ENCODE assay signal across 21 cellular contexts in the genomic region with DNA sequence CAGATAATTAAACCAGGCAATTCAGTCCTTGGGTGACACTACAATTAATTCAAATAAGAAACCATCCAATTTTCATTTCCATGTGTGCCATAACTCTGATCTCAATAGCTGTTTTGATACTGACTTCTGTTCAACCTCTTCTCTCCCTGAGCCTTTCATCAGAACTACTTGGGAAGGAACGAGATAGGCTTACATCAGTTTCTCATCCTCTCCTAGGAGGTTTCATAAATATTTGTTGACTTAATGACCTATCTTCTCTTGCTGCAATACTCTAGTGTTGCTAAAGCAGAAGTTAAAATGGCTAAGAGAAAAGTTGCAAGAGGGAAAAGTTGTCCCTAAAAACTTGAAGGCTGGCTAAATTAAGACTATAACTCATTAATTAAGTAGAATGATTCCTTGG. TPM values are rescaled to one million over a fixed set of nuclear protein-coding genes. Genes with fewer than 3 reads are reported as not detected.
DNase-seq lines count a peak whose midpoint lies in the region; ATAC-seq and TF ChIP-seq lines count a peak whose summit lies in the region.
"Had no signal": no experiment of that assay in that cellular context is flagged by ENCODE, and none has a peak within 500 bp of the region (broad histone marks: within the 10 kb centered on the region; RNA-seq: fewer than 3 reads in every experiment).

No MANE protein-coding gene starts in this region.

- H3K27me3 ChIP-seq in ACC112 (ENCODE audit: insufficient read depth, low read length), result no peaks in the 10 kb centered on the region
- H3K27me3 ChIP-seq: Peyer's patch had no signal

- no peaks in the 10 kb centered on the region for H3K36me3 Mint-ChIP-seq in activated CD8-positive, alpha-beta T cell treated with anti-CD3 and anti-CD28 coated beads, Interleukin-2, amount 10 ng/mL, durations not matched to agents 7 days and 5 days (ENCODE audit: low read depth)

- no peaks in the 10 kb centered on the region for H3K9me3 Mint-ChIP-seq in activated CD8-positive, alpha-beta T cell treated with anti-CD3 and anti-CD28 coated beads, Interleukin-2, amount 10 ng/mL, durations not matched to agents 7 days and 5 days (ENCODE audit: insufficient read depth)
- H3K9me3 Mint-ChIP-seq: CD4-positive, alpha-beta T cell had no signal

- no peaks in the 10 kb centered on the region for H3K79me2 ChIP-seq in ACC112 (ENCODE audit: control insufficient read depth, insufficient read depth, low read length, unreplicated experiment)

- peaks cover 12% of the 10 kb centered on the region for H3K4me1 ChIP-seq in ACC112 (ENCODE audit: control insufficient read depth, insufficient read depth, low read length, unreplicated experiment)
- H3K4me1 ChIP-seq: Peyer's patch had no signal

- no peak overlapping the region for H2AFZ ChIP-seq in ACC112 (ENCODE audit: low read length, unreplicated experiment)

- DNase-seq in NOMO-1 treated with DMSO at 0.1 percent for 48 hours (lab: John Stamatoyannopoulos, UW; ENCODE audit: unreplicated experiment) (peak; percentile 43), epithelial cell of esophagus (ENCODE audit: low read depth) (peak; percentile 37), foreskin fibroblast (peak; percentile 34 to 66), G401 (ENCODE audit: low spot score) (no peak), hepatic stellate cell (ENCODE audit: low spot score) (no peak)
- DNase-seq in activated CD8-positive, alpha-beta T cell treated with anti-CD3 and anti-CD28 coated beads, Interleukin-2, amount 10 ng/mL, durations not matched to agents 7 days and 5 days, result no peak
- DNase-seq: CD4-positive, alpha-beta T cell; COR-L47; DMS79; H7; HFFc6; KG1; NCI-H146; NCI-H2029; NCI-H2227 treated with DMSO at 0.1 percent for 48 hours; NCI-H510A treated with DMSO at 0.1 percent for 48 hours; NCI-H748 treated with DMSO at 0.1 percent for 48 hours; Peyer's patch had no signal

- no peak for ATAC-seq in activated CD8-positive, alpha-beta T cell treated with anti-CD3 and anti-CD28 coated beads, Interleukin-2, amount 10 ng/mL, durations not matched to agents 7 days and 5 days
- ATAC-seq in HG02885 (IDR thresholded peaks at IDR 0.05; ENCODE audit: poor library complexity, unreplicated experiment), result no peak

- no peaks in the 10 kb centered on the region for H3K4me1 Mint-ChIP-seq in activated CD8-positive, alpha-beta T cell treated with anti-CD3 and anti-CD28 coated beads, Interleukin-2, amount 10 ng/mL, durations not matched to agents 7 days and 5 days (ENCODE audit: low read depth)

- no peak for TF ChIP-seq CTCF in epithelial cell of esophagus (IDR thresholded peaks at IDR 0.05; ENCODE audit: insufficient read depth, low read depth, low read length, missing control alignments)
- no peak for TF ChIP-seq CTCF in foreskin fibroblast (IDR thresholded peaks at IDR 0.05; ENCODE audit: low read depth, low read length)

- POLR2A ChIA-PET in activated CD8-positive, alpha-beta T cell treated with anti-CD3 and anti-CD28 coated beads, Interleukin-2, amount 10 ng/mL, durations not matched to agents 7 days and 5 days (lab: Charles Lee), result no interaction called here

- H3K36me3 ChIP-seq in ACC112 (ENCODE audit: insufficient read depth, low read length), result no peaks in the 10 kb centered on the region
- H3K36me3 ChIP-seq: Peyer's patch had no signal

- no peak overlapping the region for H3K4me3 ChIP-seq in ACC112 (ENCODE audit: low read depth, low read length)
- no peak overlapping the region for H3K4me3 ChIP-seq in epithelial cell of esophagus (ENCODE audit: low read length)
- no peak overlapping the region for H3K4me3 ChIP-seq in foreskin fibroblast (ENCODE audit: low read depth in 1 of 2, low read length in 2 of 2)
- H3K4me3 ChIP-seq: Peyer's patch had no signal

- 0 out of 2 replicates have a peak overlapping the region, but pooled peaks have one; percentile 29 for H3K27ac ChIP-seq in ACC112 (ENCODE audit: low read depth, low read length)
- H3K27ac ChIP-seq: Peyer's patch had no signal

- CTCF ChIA-PET in activated CD8-positive, alpha-beta T cell treated with anti-CD3 and anti-CD28 coated beads, Interleukin-2, amount 10 ng/mL, durations not matched to agents 7 days and 5 days (lab: Charles Lee), result no interaction called here

- in situ Hi-C loops in G401 (cut with HindIII; ENCODE audit: low sequenced_read_pairs), result no loop called here

- no peak overlapping the region for H3K27ac Mint-ChIP-seq in activated CD8-positive, alpha-beta T cell treated with anti-CD3 and anti-CD28 coated beads, Interleukin-2, amount 10 ng/mL, durations not matched to agents 7 days and 5 days
- H3K27ac Mint-ChIP-seq: CD4-positive, alpha-beta T cell; HFFc6 had no signal

- no peak overlapping the region for H3K4me3 Mint-ChIP-seq in activated CD8-positive, alpha-beta T cell treated with anti-CD3 and anti-CD28 coated beads, Interleukin-2, amount 10 ng/mL, durations not matched to agents 7 days and 5 days
- H3K4me3 Mint-ChIP-seq: CD4-positive, alpha-beta T cell; HFFc6 had no signal

- no peaks in the 10 kb centered on the region for H3K27me3 Mint-ChIP-seq in activated CD8-positive, alpha-beta T cell treated with anti-CD3 and anti-CD28 coated beads, Interleukin-2, amount 10 ng/mL, durations not matched to agents 7 days and 5 days (ENCODE audit: low read depth)

RNA-seq across cellular contexts. Expression of gene PRKG2, which starts 41.8 kb away (rescaled TPM):
- total RNA-seq in activated CD8-positive, alpha-beta T cell treated with anti-CD3 and anti-CD28 coated beads, Interleukin-2, amount 10 ng/mL, durations not matched to agents 7 days and 5 days, result under 1 TPM; 0.23 to 0.26 TPM
- not detected in 2 replicates for total RNA-seq in G401 (2014; rRNA removed; shearing (Covaris generic))
- total RNA-seq: HFFc6, SK-MEL-5 had no signal

Comparison
In these comparisons a context has a peak if more than half of its experiments do, and no peak if none do; other contexts are left out.
1. DNase-seq: peak in NOMO-1 treated with DMSO at 0.1 percent for 48 hours (single experiment), epithelial cell of esophagus (single experiment) and foreskin fibroblast (2 of 2); none in activated CD8-positive, alpha-beta T cell treated with anti-CD3 and anti-CD28 coated beads, Interleukin-2, amount 10 ng/mL, durations not matched to agents 7 days and 5 days (single experiment), G401 (single experiment) and hepatic stellate cell (single experiment).